In genomic region chr21:46424062-46424591, GRCh38 we compare ENCODE assay signal across 14 cellular contexts. TPM values are rescaled to one million over a fixed set of nuclear protein-coding genes. Genes with fewer than 3 reads are reported as not detected.
DNase-seq lines count a peak whose midpoint lies in the region; ATAC-seq lines count a peak whose summit lies in the region.
"Had no signal": no experiment of that assay in that cellular context is flagged by ENCODE, and none has a peak within 500 bp of the region (broad histone marks: within the 10 kb centered on the region; RNA-seq: fewer than 3 reads in every experiment).

No MANE protein-coding gene starts in this region.

- H3K4me3 Mint-ChIP-seq in activated naive CD4-positive, alpha-beta T cell treated with anti-CD3 and anti-CD28 coated beads, Interleukin-2, amount 10 ng/mL, durations not matched to agents 7 days and 5 days: peak overlapping the region; percentile 46
- peak overlapping the region; percentile 72 for H3K4me3 Mint-ChIP-seq in activated CD8-positive, alpha-beta T cell treated with anti-CD3 and anti-CD28 coated beads, Interleukin-2, amount 10 ng/mL, durations not matched to agents 7 days and 5 days
- peak overlapping the region; percentile 28 to 85 for H3K4me3 Mint-ChIP-seq in stimulated activated naive CD8-positive, alpha-beta T cell treated with anti-CD3 and anti-CD28 coated beads, Interleukin-15, amount 100 ng/mL, for 72 hours

- H3K27me3 Mint-ChIP-seq in activated naive CD4-positive, alpha-beta T cell treated with anti-CD3 and anti-CD28 coated beads, Interleukin-2, amount 10 ng/mL, durations not matched to agents 7 days and 5 days: no peaks in the 10 kb centered on the region
- H3K27me3 Mint-ChIP-seq in activated CD8-positive, alpha-beta T cell treated with anti-CD3 and anti-CD28 coated beads, Interleukin-2, amount 10 ng/mL, durations not matched to agents 7 days and 5 days (ENCODE audit: low read depth): no peaks in the 10 kb centered on the region
- no peaks in the 10 kb centered on the region for H3K27me3 Mint-ChIP-seq in stimulated activated naive CD8-positive, alpha-beta T cell treated with anti-CD3 and anti-CD28 coated beads, Interleukin-15, amount 100 ng/mL, for 72 hours

- H3K9me3 Mint-ChIP-seq in activated naive CD4-positive, alpha-beta T cell treated with anti-CD3 and anti-CD28 coated beads, Interleukin-2, amount 10 ng/mL, durations not matched to agents 7 days and 5 days: no peaks in the 10 kb centered on the region
- H3K9me3 Mint-ChIP-seq in activated CD8-positive, alpha-beta T cell treated with anti-CD3 and anti-CD28 coated beads, Interleukin-2, amount 10 ng/mL, durations not matched to agents 7 days and 5 days (ENCODE audit: insufficient read depth): no peaks in the 10 kb centered on the region
- no peaks in the 10 kb centered on the region for H3K9me3 Mint-ChIP-seq in stimulated activated naive CD8-positive, alpha-beta T cell treated with anti-CD3 and anti-CD28 coated beads, Interleukin-15, amount 100 ng/mL, for 72 hours

- DNase-seq in activated naive CD4-positive, alpha-beta T cell treated with anti-CD3 and anti-CD28 coated beads, Interleukin-2, amount 10 ng/mL, durations not matched to agents 7 days and 5 days: peak; percentile 51
- DNase-seq in activated naive CD4-positive, alpha-beta T cell treated with anti-CD3 and anti-CD28 coated beads, Interleukin-2, amount 50 U/mL, for 16 hours: no peak
- peak; percentile 55 for DNase-seq in activated CD8-positive, alpha-beta T cell treated with anti-CD3 and anti-CD28 coated beads, Interleukin-2, amount 10 ng/mL, durations not matched to agents 7 days and 5 days
- peak; percentile 30 to 48 for DNase-seq in stimulated activated naive CD8-positive, alpha-beta T cell treated with anti-CD3 and anti-CD28 coated beads, Interleukin-15, amount 100 ng/mL, for 72 hours
- DNase-seq in COLO829 (ENCODE audit: low spot score): no peak
- no peak for DNase-seq in SK-N-DZ (ENCODE audit: low spot score)
- no peak for DNase-seq in hepatic stellate cell (ENCODE audit: low spot score)
- DNase-seq: colonic mucosa; foreskin melanocyte; NCI-H2081; stimulated activated CD4-positive, alpha-beta T cell treated with anti-CD3 and anti-CD28 coated beads, Interleukin-2, amount 100 ng/mL, for 24 hours; substantia nigra; T-helper 9 cell had no signal

- CTCF ChIA-PET in activated naive CD4-positive, alpha-beta T cell treated with anti-CD3 and anti-CD28 coated beads, Interleukin-2, amount 10 ng/mL, durations not matched to agents 7 days and 5 days (lab: Charles Lee): no interaction called here
- CTCF ChIA-PET in activated CD8-positive, alpha-beta T cell treated with anti-CD3 and anti-CD28 coated beads, Interleukin-2, amount 10 ng/mL, durations not matched to agents 7 days and 5 days (lab: Charles Lee): interaction anchor here (0.6 to 2.1 kb wide), 4 partner anchors 34 to 281 kb away, joined by 3 to 9 read pairs (median 4); no protein-coding TSS in a partner anchor

- POLR2A ChIA-PET in activated CD8-positive, alpha-beta T cell treated with anti-CD3 and anti-CD28 coated beads, Interleukin-2, amount 10 ng/mL, durations not matched to agents 7 days and 5 days (lab: Charles Lee): interaction anchor here (0.9 to 3.0 kb wide), 8 partner anchors 12 to 211 kb away, joined by 3 to 16 read pairs (median 5); partner anchors contain the start of gene C21orf58

- peak; percentile 60 for ATAC-seq in activated CD8-positive, alpha-beta T cell treated with anti-CD3 and anti-CD28 coated beads, Interleukin-2, amount 10 ng/mL, durations not matched to agents 7 days and 5 days
- ATAC-seq in esophagus mucosa: peak; percentile 8
- peak; percentile 51 for ATAC-seq in stimulated activated naive CD8-positive, alpha-beta T cell treated with anti-CD3 and anti-CD28 coated beads, Interleukin-15, amount 100 ng/mL, for 72 hours

- H3K36me3 Mint-ChIP-seq in activated naive CD4-positive, alpha-beta T cell treated with anti-CD3 and anti-CD28 coated beads, Interleukin-2, amount 10 ng/mL, durations not matched to agents 7 days and 5 days: peaks cover 32% of the 10 kb centered on the region
- H3K36me3 Mint-ChIP-seq in activated CD8-positive, alpha-beta T cell treated with anti-CD3 and anti-CD28 coated beads, Interleukin-2, amount 10 ng/mL, durations not matched to agents 7 days and 5 days (ENCODE audit: low read depth): peaks cover 41% of the 10 kb centered on the region

- H3K27ac Mint-ChIP-seq in activated naive CD4-positive, alpha-beta T cell treated with anti-CD3 and anti-CD28 coated beads, Interleukin-2, amount 10 ng/mL, durations not matched to agents 7 days and 5 days: peak overlapping the region; percentile 98
- H3K27ac Mint-ChIP-seq in activated CD8-positive, alpha-beta T cell treated with anti-CD3 and anti-CD28 coated beads, Interleukin-2, amount 10 ng/mL, durations not matched to agents 7 days and 5 days: peak overlapping the region; percentile 100
- peak overlapping the region; percentile 77 to 91 for H3K27ac Mint-ChIP-seq in stimulated activated naive CD8-positive, alpha-beta T cell treated with anti-CD3 and anti-CD28 coated beads, Interleukin-15, amount 100 ng/mL, for 72 hours

- peaks cover 25% of the 10 kb centered on the region for H3K4me1 Mint-ChIP-seq in activated naive CD4-positive, alpha-beta T cell treated with anti-CD3 and anti-CD28 coated beads, Interleukin-2, amount 10 ng/mL, durations not matched to agents 7 days and 5 days
- H3K4me1 Mint-ChIP-seq in activated CD8-positive, alpha-beta T cell treated with anti-CD3 and anti-CD28 coated beads, Interleukin-2, amount 10 ng/mL, durations not matched to agents 7 days and 5 days (ENCODE audit: low read depth): peaks cover 32% of the 10 kb centered on the region
- H3K4me1 Mint-ChIP-seq in stimulated activated naive CD8-positive, alpha-beta T cell treated with anti-CD3 and anti-CD28 coated beads, Interleukin-15, amount 100 ng/mL, for 72 hours: peaks cover 47% of the 10 kb centered on the region

RNA-seq across cellular contexts. Expression of gene DIP2A, which starts 34.6 kb away (rescaled TPM):
- total RNA-seq in activated CD8-positive, alpha-beta T cell treated with anti-CD3 and anti-CD28 coated beads, Interleukin-2, amount 10 ng/mL, durations not matched to agents 7 days and 5 days: 10 to 100 TPM; 53.7 to 53.9 TPM
- total RNA-seq in esophagus mucosa: 25.5 TPM
- polyA plus RNA-seq in SK-N-DZ (2014; cell fraction: cytosol; rRNA removed): 14.0 and 17.4 TPM in 2 replicates
- 47.3 and 73.5 TPM in 2 replicates for polyA plus RNA-seq in SK-N-DZ (2014; cell fraction: nucleus; rRNA removed)

Comparison
In these comparisons a context has a peak if more than half of its experiments do, and no peak if none do; other contexts are left out.
1. DNase-seq: peak in activated naive CD4-positive, alpha-beta T cell treated with anti-CD3 and anti-CD28 coated beads, Interleukin-2, amount 10 ng/mL, durations not matched to agents 7 days and 5 days (single experiment), activated CD8-positive, alpha-beta T cell treated with anti-CD3 and anti-CD28 coated beads, Interleukin-2, amount 10 ng/mL, durations not matched to agents 7 days and 5 days (single experiment) and stimulated activated naive CD8-positive, alpha-beta T cell treated with anti-CD3 and anti-CD28 coated beads, Interleukin-15, amount 100 ng/mL, for 72 hours (2 of 2); none in activated naive CD4-positive, alpha-beta T cell treated with anti-CD3 and anti-CD28 coated beads, Interleukin-2, amount 50 U/mL, for 16 hours (single experiment), COLO829 (single experiment), SK-N-DZ (single experiment) and hepatic stellate cell (single experiment).
2. ATAC-seq: peak in every context shown above with its lines; median percentile 60 in activated CD8-positive, alpha-beta T cell treated with anti-CD3 and anti-CD28 coated beads, Interleukin-2, amount 10 ng/mL, durations not matched to agents 7 days and 5 days; 51 in stimulated activated naive CD8-positive, alpha-beta T cell treated with anti-CD3 and anti-CD28 coated beads, Interleukin-15, amount 100 ng/mL, for 72 hours; 8 in esophagus mucosa.
3. Peak in every context shown above with its lines, with median percentiles within 50 percentile points of each other: H3K27ac Mint-ChIP-seq and H3K4me3 Mint-ChIP-seq.